Comparison of ENCODE assay signal across 12 cellular contexts in the genomic region with DNA sequence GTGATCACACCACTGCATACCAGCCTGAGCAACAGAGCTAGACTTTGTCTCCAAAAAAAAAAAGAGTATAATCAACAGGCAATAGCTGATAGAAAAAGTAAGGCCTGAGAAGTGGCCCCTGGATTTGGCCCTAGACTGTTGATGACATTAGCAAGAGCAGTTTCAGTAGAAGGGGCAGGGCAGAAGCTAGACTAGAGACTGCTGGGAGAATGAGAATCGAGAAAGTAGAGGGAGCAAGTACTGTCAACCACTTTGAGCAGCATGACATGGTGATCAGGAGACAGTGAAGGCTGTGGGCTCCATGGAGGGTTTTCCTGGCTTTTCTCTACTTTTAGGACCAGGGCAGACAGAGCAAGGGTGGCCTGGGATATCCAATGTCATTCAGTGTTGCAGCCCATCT. TPM values are rescaled to one million over a fixed set of nuclear protein-coding genes. Genes with fewer than 3 reads are reported as not detected.
DNase-seq lines count a peak whose midpoint lies in the region; ATAC-seq, FAIRE-seq and TF ChIP-seq lines count a peak whose summit lies in the region.
"Had no signal": no experiment of that assay in that cellular context is flagged by ENCODE, and none has a peak within 500 bp of the region (broad histone marks: within the 10 kb centered on the region; RNA-seq: fewer than 3 reads in every experiment).

No MANE protein-coding gene starts in this region.

- H3K36me3 ChIP-seq in OCI-LY7 (ENCODE audit: insufficient read depth, low read length), result no peaks in the 10 kb centered on the region

- no peak overlapping the region for H3K27ac ChIP-seq in OCI-LY7 (ENCODE audit: low read depth, low read length, poor library complexity, severe bottlenecking)
- H3K27ac ChIP-seq: VCaP had no signal

- CTCF ChIA-PET in OCI-LY7 (lab: Charles Lee; ENCODE audit: unreplicated experiment), result interaction anchor here (0.6 to 0.9 kb wide), 2 partner anchors 9 to 42 kb away, joined by 3 to 4 read pairs; no protein-coding TSS in a partner anchor

- H3K79me2 ChIP-seq in OCI-LY7 (ENCODE audit: insufficient read depth, low read depth, low read length), result no peaks in the 10 kb centered on the region
- H3K79me2 ChIP-seq: parathyroid adenoma had no signal

- POLR2A ChIA-PET in OCI-LY7 (lab: Charles Lee), result interaction anchor here (0.6 to 1.9 kb wide), 9 partner anchors 9 to 1093 kb away, joined by 3 to 8 read pairs (median 3); no protein-coding TSS in a partner anchor

- no peaks in the 10 kb centered on the region for H4K20me1 ChIP-seq in OCI-LY7 (ENCODE audit: insufficient read depth, low read length)

- no TSS peak for BruUV-seq in OCI-LY7 (replicated peaks; lab: Mats Ljungman, UMichigan)

- H3K9me2 ChIP-seq in OCI-LY7 (ENCODE audit: insufficient read depth, low read length), result no peaks in the 10 kb centered on the region

- ATAC-seq in GM19372 (IDR thresholded peaks at IDR 0.05; ENCODE audit: low read depth, unreplicated experiment), result peak; percentile 29
- peak; percentile 50 for ATAC-seq in HG02870 (IDR thresholded peaks at IDR 0.05; ENCODE audit: unreplicated experiment)
- no peak for ATAC-seq in sciatic nerve
- ATAC-seq in left lobe of liver, result no peak

- TF ChIP-seq CTCF in GM10266 (IDR thresholded peaks at IDR 0.05; ENCODE audit: control insufficient read depth, insufficient read depth, low read depth, missing control alignments) (no peak), OCI-LY7 (conservative IDR thresholded peaks at IDR 0.05; ENCODE audit: low read length) (no peak), D721Med (IDR thresholded peaks at IDR 0.05; ENCODE audit: insufficient read depth, missing control alignments) (no peak)

- intact Hi-C loops in OCI-LY7 (cut with micrococcal nuclease; ENCODE audit: unreplicated experiment), result no loop called here
- intact Hi-C loops in sciatic nerve (cut with DNase I), result no loop called here

- peak; percentile 30 for DNase-seq in GM10266 (ENCODE audit: extremely low spot score)
- no peak for DNase-seq in OCI-LY7 (ENCODE audit: low spot score)
- no peak for DNase-seq in sciatic nerve (ENCODE audit: low spot score)
- DNase-seq in OCI-M1 (lab: John Stamatoyannopoulos, UW), result no peak
- DNase-seq in left lobe of liver (ENCODE audit: low spot score), result no peak
- DNase-seq in D721Med (ENCODE audit: insufficient read length, low spot score), result no peak

- H3K4me2 ChIP-seq in OCI-LY7 (ENCODE audit: low read length), result peak overlapping the region; percentile 53

- H3K4me3 ChIP-seq in OCI-LY7 (ENCODE audit: low read depth, low read length, poor library complexity, severe bottlenecking), result peak overlapping the region; percentile 9

- H2AFZ ChIP-seq in OCI-LY7 (ENCODE audit: low read length), result peak overlapping the region; percentile 75
- H2AFZ ChIP-seq: parathyroid adenoma had no signal

- H3K9me3 ChIP-seq in OCI-LY7 (ENCODE audit: low read length), result no peaks in the 10 kb centered on the region

- no peak for FAIRE-seq in D721Med (lab: Jason Lieb, UNC)
- FAIRE-seq: endometrium had no signal

- H3K4me1 ChIP-seq in OCI-LY7 (ENCODE audit: insufficient read depth, low read length, poor library complexity, severe bottlenecking), result peaks cover 15% of the 10 kb centered on the region
- H3K4me1 ChIP-seq: parathyroid adenoma had no signal

RNA-seq across cellular contexts. Expression of a gene that starts 34.9 kb away (rescaled TPM):
- total RNA-seq in OCI-LY7 (2014; rRNA removed; shearing (Covaris generic)), result 8.1 and 12.8 TPM in 2 replicates
- total RNA-seq in OCI-LY7 (2022), result 38.7 and 43.7 TPM in 2 replicates
- 85.3 TPM for total RNA-seq in sciatic nerve
- total RNA-seq in left lobe of liver, result 48.2 TPM

RNA-seq across cellular contexts. Expression of a gene that starts 37.9 kb away (rescaled TPM):
- total RNA-seq in OCI-LY7 (2014; rRNA removed; shearing (Covaris generic)), result 0.51 TPM in 1 of 2 replicates, not detected in the other
- total RNA-seq in OCI-LY7 (2022) (not detected in 2 replicates), sciatic nerve (not detected), left lobe of liver (not detected)
- total RNA-seq: CD4-positive, CD25-positive, alpha-beta regulatory T cell had no signal

Comparison
In these comparisons a context has a peak if more than half of its experiments do, and no peak if none do; other contexts are left out.
1. ATAC-seq: peak in GM19372 (single experiment) and HG02870 (single experiment); none in sciatic nerve (single experiment) and left lobe of liver (single experiment).